In the genomic region with DNA sequence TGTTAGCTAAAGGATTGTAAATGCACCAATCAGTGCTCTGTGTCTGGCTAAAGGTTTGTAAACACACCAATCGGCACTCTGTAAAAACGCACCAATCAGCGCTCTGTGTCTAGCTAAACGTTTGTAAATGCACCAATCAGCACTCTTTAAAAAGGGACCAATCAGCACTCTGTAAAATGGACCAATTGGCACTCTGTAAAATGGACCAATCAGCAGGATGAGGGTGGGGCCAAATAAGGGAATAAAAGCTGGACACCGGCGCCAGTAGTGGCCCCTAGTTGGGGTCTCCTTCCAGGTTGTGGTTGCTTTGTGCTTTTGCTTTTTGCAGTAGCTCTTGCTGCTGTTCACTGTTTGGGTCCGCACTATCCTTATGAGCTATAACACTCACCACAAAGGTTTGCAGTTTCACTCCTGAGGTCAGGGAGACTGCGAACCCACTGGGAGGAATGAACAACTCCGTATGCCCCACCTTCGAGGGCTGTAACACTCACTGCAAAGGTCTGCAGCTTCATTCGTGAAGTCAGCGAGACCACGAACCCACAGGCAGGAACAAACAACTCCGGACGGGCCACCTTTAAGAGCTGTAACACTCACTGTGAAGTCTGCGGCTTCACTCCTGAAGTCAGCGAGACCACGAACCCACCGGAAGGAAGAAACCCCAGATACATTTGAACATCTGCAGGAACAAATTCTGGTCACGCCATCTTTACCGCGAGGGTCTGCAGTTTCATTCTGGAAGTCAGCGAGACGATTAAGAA, we compare ENCODE assay signal across 8 cellular contexts. TPM values are rescaled to one million over a fixed set of nuclear protein-coding genes. Genes with fewer than 3 reads are reported as not detected.
DNase-seq lines count a peak whose midpoint lies in the region; ATAC-seq and TF ChIP-seq lines count a peak whose summit lies in the region.

No MANE protein-coding gene starts in this region.

- no peaks in the 10 kb centered on the region; the same call in 2 of the 3 replicates for H3K9me3 Mint-ChIP-seq in GM23338

- H3K4me3 Mint-ChIP-seq in GM23338 = peak overlapping the region; percentile 71

- DNase-seq in GM12864 (ENCODE audit: low read depth) = peak; percentile 77
- no peak for DNase-seq in GM23338 (ENCODE audit: low spot score)
- DNase-seq in MV-4-11 (lab: John Stamatoyannopoulos, UW) = peak; percentile 83
- DNase-seq in activated T-helper 9 cell treated with anti-CD3 and anti-CD28 coated beads, Interleukin-2, amount 50 U/mL, for 16 hours (ENCODE audit: low read depth) = peak; percentile 53
- DNase-seq in lung (ENCODE audit: low spot score) = peak; percentile 30
- peak; percentile 40 to 62 for DNase-seq in stimulated activated CD8-positive, alpha-beta memory T cell treated with anti-CD3 and anti-CD28 coated beads, Interleukin-4, amount 100 ng/mL, for 4 hours (ENCODE audit: low read depth in 2 of 2, low spot score in 1 of 2)
- DNase-seq in iPS-NIHi11 (ENCODE audit: low spot score) = no peak
- DNase-seq in iPS-NIHi7 (ENCODE audit: extremely low spot score) = no peak

- ATAC-seq in GM23338 (no peak), lung (ENCODE audit: insufficient read depth, low FRiP score) (no peak)

- H4K20me1 ChIP-seq in GM23338 (replicated peaks; ENCODE audit: insufficient read depth) = no peaks in the 10 kb centered on the region

- 38 to 68% methylated on average over 24 of the region's 24 CpGs for WGBS in lung, 2 donors

- H3K27me3 ChIP-seq in GM23338 (ENCODE audit: insufficient read depth) (no peaks in the 10 kb centered on the region), lung (ENCODE audit: control insufficient read depth, insufficient read depth) (no peaks in the 10 kb centered on the region)

- H3K79me2 ChIP-seq in GM23338 (replicated peaks; ENCODE audit: insufficient read depth) = peaks cover 8% of the 10 kb centered on the region

- H3K4me1 ChIP-seq in GM23338 (ENCODE audit: insufficient read depth) (peaks cover 14% of the 10 kb centered on the region), lung (ENCODE audit: control insufficient read depth in 2 of 2, insufficient read depth in 2 of 2, low read length in 2 of 2) (peaks cover 2 to 11% of the 10 kb centered on the region in 2 donors)

- peak overlapping the region; percentile 99 for H2AFZ ChIP-seq in GM23338

- H3K4me2 ChIP-seq in GM23338 = peak overlapping the region; percentile 78; the same call in 1 of the 2 replicates

- no peaks in the 10 kb centered on the region for H3K9me3 ChIP-seq in lung (ENCODE audit: control insufficient read depth in 2 of 2, insufficient read depth in 1 of 2, low read length in 1 of 2)

- no peak overlapping the region for H3K27ac Mint-ChIP-seq in GM23338

- 0 out of 2 replicates have a peak, but pooled peaks cover 7% of the 10 kb centered on the region for H3K9me2 ChIP-seq in GM23338 (ENCODE audit: insufficient read depth)

- no peak for TF ChIP-seq CTCF in GM12864 (IDR thresholded peaks at IDR 0.05; ENCODE audit: low read depth, low read length, missing control alignments)
- no peak for TF ChIP-seq CTCF in GM23338 (conservative IDR thresholded peaks at IDR 0.05; ENCODE audit: low read depth in 2 of 2)
- no peak for TF ChIP-seq CTCF in lung (IDR thresholded peaks at IDR 0.05; ENCODE audit: control extremely low read depth, extremely low read depth)

- H3K27ac ChIP-seq in GM23338 (ENCODE audit: low read depth) (no peak overlapping the region), lung (ENCODE audit: low read depth in 1 of 2, low read length in 1 of 2) (peak overlapping the region in 1 of 2 donors; percentile 97)

- peaks cover 20% of the 10 kb centered on the region for H3K4me1 Mint-ChIP-seq in GM23338

- H3K36me3 ChIP-seq in GM23338 (ENCODE audit: insufficient read depth) = no peaks in the 10 kb centered on the region
- no peaks in the 10 kb centered on the region for H3K36me3 ChIP-seq in lung (ENCODE audit: control insufficient read depth in 2 of 2, insufficient read depth in 2 of 2, low read length in 2 of 2)

- H3K4me3 ChIP-seq in GM12864 (ENCODE audit: low read depth, low read length) (peak overlapping the region; percentile 95), GM23338 (no peak overlapping the region), lung (no peak overlapping the region)

- H3K36me3 Mint-ChIP-seq in GM23338 (ENCODE audit: low read depth) = peaks cover 15% of the 10 kb centered on the region

- peaks cover 2% of the 10 kb centered on the region for H3K27me3 Mint-ChIP-seq in GM23338 (ENCODE audit: insufficient read depth, low read depth, poor library complexity)

- H3F3A ChIP-seq in GM23338 (replicated peaks; ENCODE audit: low read depth) = no peaks in the 10 kb centered on the region

TF ChIP-seq in GM23338, 12 proteins besides CTCF, POLR2A, EP300 and RAD21:
- TF ChIP-seq EZH2phosphoT487 (IDR thresholded peaks at IDR 0.05; ENCODE audit: unreplicated experiment) = no peak
- TF ChIP-seq ZNF114 (CRISPR knock-in tag; IDR thresholded peaks at IDR 0.05) = no peak
- no peak for TF ChIP-seq JUNB (IDR thresholded peaks at IDR 0.05; ENCODE audit: unreplicated experiment)

RNA-seq across cellular contexts. Expression of a gene that starts 1.1 kb away (rescaled TPM):
- 39.0 and 42.4 TPM in 2 replicates for total RNA-seq in GM23338 (2014; rRNA removed; shearing (Covaris generic))
- polyA plus RNA-seq in GM23338 (2016; fragmentation: Nextera tagmentation; extraction: Ambion mirVana) = 27.6 and 29.3 TPM in 2 replicates
- total RNA-seq in lung = 10 to 100 TPM; 51.3 to 68.4 TPM
- polyA plus RNA-seq in lung = 10 to 100 TPM; 34.3 to 37.4 TPM

Comparison
In these comparisons a context has a peak if more than half of its experiments do, and no peak if none do; other contexts are left out.
1. DNase-seq: peak in GM12864 (single experiment), MV-4-11 (single experiment), activated T-helper 9 cell treated with anti-CD3 and anti-CD28 coated beads, Interleukin-2, amount 50 U/mL, for 16 hours (single experiment), lung (single experiment) and stimulated activated CD8-positive, alpha-beta memory T cell treated with anti-CD3 and anti-CD28 coated beads, Interleukin-4, amount 100 ng/mL, for 4 hours (2 of 2); none in GM23338 (single experiment), iPS-NIHi11 (single experiment) and iPS-NIHi7 (single experiment).